In genomic region chr19:36796714-36796999, GRCh38 we compare ENCODE assay signal across 8 cellular contexts. TPM values are rescaled to one million over a fixed set of nuclear protein-coding genes. Genes with fewer than 3 reads are reported as not detected.
DNase-seq lines count a peak whose midpoint lies in the region; ATAC-seq and TF ChIP-seq lines count a peak whose summit lies in the region.

No MANE protein-coding gene starts in this region.

- H3K9ac ChIP-seq in skeletal muscle tissue (ENCODE audit: low read depth in 1 of 3, low read length in 3 of 3): no peak overlapping the region

- H3K27me3 ChIP-seq in foreskin keratinocyte (no peaks in the 10 kb centered on the region), skeletal muscle tissue (ENCODE audit: control insufficient read depth in 3 of 3, insufficient read depth in 3 of 3, low read length in 3 of 3) (peaks cover 0 to 2% (median 0%) of the 10 kb centered on the region in 3 donors)

- H3K4me3 ChIP-seq in GM12864 (ENCODE audit: low read depth, low read length) (peak overlapping the region; percentile 79), WI38 (ENCODE audit: low read depth, low read length) (peak overlapping the region; percentile 78), skeletal muscle tissue (ENCODE audit: low read length in 3 of 3) (peak overlapping the region; percentile 77 to 87 (median 85))

- peaks cover 0 to 4% (median 0%) of the 10 kb centered on the region in 3 donors for H3K36me3 ChIP-seq in skeletal muscle tissue (ENCODE audit: control insufficient read depth in 3 of 3, insufficient read depth in 3 of 3, low read length in 3 of 3)

- H3K9me3 ChIP-seq in skeletal muscle tissue (ENCODE audit: control insufficient read depth in 3 of 3, low read length in 3 of 3): peaks cover 2 to 6% (median 6%) of the 10 kb centered on the region in 3 donors

- peak overlapping the region; percentile 21 for H3K27ac ChIP-seq in foreskin keratinocyte
- peak overlapping the region; percentile 29 for H3K27ac ChIP-seq in skeletal muscle tissue (ENCODE audit: low read depth, low read length)

- H3K4me1 ChIP-seq in foreskin keratinocyte (no peaks in the 10 kb centered on the region), skeletal muscle tissue (ENCODE audit: control insufficient read depth in 3 of 3, insufficient read depth in 3 of 3, low read length in 3 of 3) (no peaks in the 10 kb centered on the region)

- ATAC-seq in foreskin keratinocyte (no peak), GM21619 (IDR thresholded peaks at IDR 0.05; ENCODE audit: unreplicated experiment) (no peak)

- TF ChIP-seq CTCF in GM12864 (IDR thresholded peaks at IDR 0.05; ENCODE audit: low read depth, low read length, missing control alignments) (no peak), WI38 (IDR thresholded peaks at IDR 0.05; ENCODE audit: low read depth, low read length) (no peak), foreskin keratinocyte (conservative IDR thresholded peaks at IDR 0.05) (no peak)

- DNase-seq in GM12864 (ENCODE audit: low read depth) (no peak), foreskin keratinocyte (no peak), medulla oblongata (ENCODE audit: extremely low spot score) (no peak), COR-L47 (lab: John Stamatoyannopoulos, UW) (no peak), DMS79 (lab: John Stamatoyannopoulos, UW) (no peak)

RNA-seq across cellular contexts. Expression of gene ZNF850, which starts 24.1 kb away (rescaled TPM):
- total RNA-seq in foreskin keratinocyte (2.1 and 2.2 TPM in 2 replicates), skeletal muscle tissue (3.7 TPM)
- 0.20 and 0.31 TPM in 2 replicates for polyA plus RNA-seq in foreskin keratinocyte

RNA-seq across cellular contexts. Expression of gene ZNF790, which starts 41.5 kb away (rescaled TPM):
- total RNA-seq in foreskin keratinocyte: 6.1 and 6.5 TPM in 2 replicates
- polyA plus RNA-seq in foreskin keratinocyte: 2.6 and 2.9 TPM in 2 replicates
- 9.4 TPM for total RNA-seq in skeletal muscle tissue

RNA-seq across cellular contexts. Expression of gene ZNF345, which starts 54.0 kb away (rescaled TPM):
- 1.1 and 1.3 TPM in 2 replicates for total RNA-seq in foreskin keratinocyte
- 0.29 and 0.47 TPM in 2 replicates for polyA plus RNA-seq in foreskin keratinocyte
- total RNA-seq in skeletal muscle tissue: 3.7 TPM
